Comparison of ENCODE assay signal across 1 cellular context in the genomic region with DNA sequence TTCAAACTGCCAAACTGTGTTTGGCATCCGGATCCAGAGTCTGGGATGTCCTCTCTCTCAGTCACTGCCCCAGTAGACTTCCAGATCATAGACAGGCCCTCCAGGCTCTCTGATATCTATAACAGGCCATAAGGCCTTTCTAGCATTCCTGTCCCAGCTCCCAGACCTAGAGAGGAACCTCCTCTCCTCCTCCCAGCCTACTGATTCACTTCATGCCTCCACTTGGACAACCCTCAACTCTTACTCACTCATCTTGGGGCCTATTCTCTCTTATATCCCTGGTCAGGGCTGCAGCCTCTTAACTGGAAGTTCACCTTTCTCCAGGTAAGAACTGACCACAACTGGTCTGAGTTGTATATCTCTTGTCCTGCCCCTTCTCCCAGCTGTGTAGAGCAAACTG.
TF ChIP-seq lines count a peak whose summit lies in the region.

No MANE protein-coding gene starts in this region.

TF ChIP-seq in IMR-90, 13 proteins besides CTCF, POLR2A, EP300 and RAD21 (continued from another document):
- TF ChIP-seq, protein P1, sequence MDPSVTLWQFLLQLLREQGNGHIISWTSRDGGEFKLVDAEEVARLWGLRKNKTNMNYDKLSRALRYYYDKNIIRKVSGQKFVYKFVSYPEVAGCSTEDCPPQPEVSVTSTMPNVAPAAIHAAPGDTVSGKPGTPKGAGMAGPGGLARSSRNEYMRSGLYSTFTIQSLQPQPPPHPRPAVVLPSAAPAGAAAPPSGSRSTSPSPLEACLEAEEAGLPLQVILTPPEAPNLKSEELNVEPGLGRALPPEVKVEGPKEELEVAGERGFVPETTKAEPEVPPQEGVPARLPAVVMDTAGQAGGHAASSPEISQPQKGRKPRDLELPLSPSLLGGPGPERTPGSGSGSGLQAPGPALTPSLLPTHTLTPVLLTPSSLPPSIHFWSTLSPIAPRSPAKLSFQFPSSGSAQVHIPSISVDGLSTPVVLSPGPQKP (IDR thresholded peaks at IDR 0.05; ENCODE audit: borderline replicate concordance, low read depth, low read length), result no peak
- no peak for TF ChIP-seq RFX5 (IDR thresholded peaks at IDR 0.05; ENCODE audit: low read depth, low read length)
